Comparison of ENCODE assay signal across 2 cellular contexts in the genomic region with DNA sequence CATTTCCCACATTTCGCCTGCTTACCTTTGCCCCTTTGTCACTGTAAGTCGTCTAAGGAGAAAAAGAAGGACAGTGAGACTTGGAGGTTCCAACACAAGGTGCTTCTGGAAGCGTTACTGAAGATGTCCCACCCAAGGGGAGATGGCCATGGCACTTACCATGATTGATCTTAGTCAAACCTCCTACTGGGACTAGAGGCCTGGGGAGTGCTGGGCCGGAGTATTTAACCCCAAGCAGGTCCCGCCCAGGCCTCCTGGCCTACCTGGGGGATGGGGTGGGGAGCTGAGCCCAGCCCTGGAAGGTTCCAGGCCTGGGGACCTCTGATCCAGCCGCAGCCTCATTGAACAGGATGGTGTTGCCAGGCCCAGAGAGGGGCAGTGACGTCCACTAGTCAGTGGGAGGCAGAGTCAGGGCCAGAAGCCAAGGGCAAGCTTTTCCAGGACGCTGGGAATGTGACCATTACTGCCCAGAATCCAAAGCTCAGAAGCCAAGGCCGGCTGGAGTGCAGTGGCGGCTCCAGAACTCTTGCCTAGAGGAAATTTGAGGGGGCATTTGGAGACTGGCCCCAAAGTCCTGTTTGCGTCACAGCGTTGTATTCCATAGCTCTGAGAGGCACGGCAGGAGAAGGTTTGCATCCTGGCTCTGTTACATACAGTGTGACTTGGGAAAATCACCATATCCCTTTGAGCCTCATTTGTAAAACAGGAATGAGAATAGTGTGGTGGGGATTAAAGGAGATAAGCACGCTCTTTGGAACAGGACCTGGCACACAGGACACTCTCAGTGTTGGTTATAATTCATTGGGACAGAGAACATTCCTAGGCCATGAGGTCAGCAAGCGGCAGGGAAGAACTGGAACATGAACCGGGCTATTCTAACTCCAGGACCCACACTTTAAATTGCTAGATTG.
TF ChIP-seq lines count a peak whose summit lies in the region.

A gene (minus strand): TSS at position 198 of the 911 bp plus-strand sequence. CDS start 36 bp downstream, at position 162.

TF ChIP-seq in GM23338, 12 proteins besides CTCF, POLR2A, EP300 and RAD21 (continues in another document):
- TF ChIP-seq, protein P1, sequence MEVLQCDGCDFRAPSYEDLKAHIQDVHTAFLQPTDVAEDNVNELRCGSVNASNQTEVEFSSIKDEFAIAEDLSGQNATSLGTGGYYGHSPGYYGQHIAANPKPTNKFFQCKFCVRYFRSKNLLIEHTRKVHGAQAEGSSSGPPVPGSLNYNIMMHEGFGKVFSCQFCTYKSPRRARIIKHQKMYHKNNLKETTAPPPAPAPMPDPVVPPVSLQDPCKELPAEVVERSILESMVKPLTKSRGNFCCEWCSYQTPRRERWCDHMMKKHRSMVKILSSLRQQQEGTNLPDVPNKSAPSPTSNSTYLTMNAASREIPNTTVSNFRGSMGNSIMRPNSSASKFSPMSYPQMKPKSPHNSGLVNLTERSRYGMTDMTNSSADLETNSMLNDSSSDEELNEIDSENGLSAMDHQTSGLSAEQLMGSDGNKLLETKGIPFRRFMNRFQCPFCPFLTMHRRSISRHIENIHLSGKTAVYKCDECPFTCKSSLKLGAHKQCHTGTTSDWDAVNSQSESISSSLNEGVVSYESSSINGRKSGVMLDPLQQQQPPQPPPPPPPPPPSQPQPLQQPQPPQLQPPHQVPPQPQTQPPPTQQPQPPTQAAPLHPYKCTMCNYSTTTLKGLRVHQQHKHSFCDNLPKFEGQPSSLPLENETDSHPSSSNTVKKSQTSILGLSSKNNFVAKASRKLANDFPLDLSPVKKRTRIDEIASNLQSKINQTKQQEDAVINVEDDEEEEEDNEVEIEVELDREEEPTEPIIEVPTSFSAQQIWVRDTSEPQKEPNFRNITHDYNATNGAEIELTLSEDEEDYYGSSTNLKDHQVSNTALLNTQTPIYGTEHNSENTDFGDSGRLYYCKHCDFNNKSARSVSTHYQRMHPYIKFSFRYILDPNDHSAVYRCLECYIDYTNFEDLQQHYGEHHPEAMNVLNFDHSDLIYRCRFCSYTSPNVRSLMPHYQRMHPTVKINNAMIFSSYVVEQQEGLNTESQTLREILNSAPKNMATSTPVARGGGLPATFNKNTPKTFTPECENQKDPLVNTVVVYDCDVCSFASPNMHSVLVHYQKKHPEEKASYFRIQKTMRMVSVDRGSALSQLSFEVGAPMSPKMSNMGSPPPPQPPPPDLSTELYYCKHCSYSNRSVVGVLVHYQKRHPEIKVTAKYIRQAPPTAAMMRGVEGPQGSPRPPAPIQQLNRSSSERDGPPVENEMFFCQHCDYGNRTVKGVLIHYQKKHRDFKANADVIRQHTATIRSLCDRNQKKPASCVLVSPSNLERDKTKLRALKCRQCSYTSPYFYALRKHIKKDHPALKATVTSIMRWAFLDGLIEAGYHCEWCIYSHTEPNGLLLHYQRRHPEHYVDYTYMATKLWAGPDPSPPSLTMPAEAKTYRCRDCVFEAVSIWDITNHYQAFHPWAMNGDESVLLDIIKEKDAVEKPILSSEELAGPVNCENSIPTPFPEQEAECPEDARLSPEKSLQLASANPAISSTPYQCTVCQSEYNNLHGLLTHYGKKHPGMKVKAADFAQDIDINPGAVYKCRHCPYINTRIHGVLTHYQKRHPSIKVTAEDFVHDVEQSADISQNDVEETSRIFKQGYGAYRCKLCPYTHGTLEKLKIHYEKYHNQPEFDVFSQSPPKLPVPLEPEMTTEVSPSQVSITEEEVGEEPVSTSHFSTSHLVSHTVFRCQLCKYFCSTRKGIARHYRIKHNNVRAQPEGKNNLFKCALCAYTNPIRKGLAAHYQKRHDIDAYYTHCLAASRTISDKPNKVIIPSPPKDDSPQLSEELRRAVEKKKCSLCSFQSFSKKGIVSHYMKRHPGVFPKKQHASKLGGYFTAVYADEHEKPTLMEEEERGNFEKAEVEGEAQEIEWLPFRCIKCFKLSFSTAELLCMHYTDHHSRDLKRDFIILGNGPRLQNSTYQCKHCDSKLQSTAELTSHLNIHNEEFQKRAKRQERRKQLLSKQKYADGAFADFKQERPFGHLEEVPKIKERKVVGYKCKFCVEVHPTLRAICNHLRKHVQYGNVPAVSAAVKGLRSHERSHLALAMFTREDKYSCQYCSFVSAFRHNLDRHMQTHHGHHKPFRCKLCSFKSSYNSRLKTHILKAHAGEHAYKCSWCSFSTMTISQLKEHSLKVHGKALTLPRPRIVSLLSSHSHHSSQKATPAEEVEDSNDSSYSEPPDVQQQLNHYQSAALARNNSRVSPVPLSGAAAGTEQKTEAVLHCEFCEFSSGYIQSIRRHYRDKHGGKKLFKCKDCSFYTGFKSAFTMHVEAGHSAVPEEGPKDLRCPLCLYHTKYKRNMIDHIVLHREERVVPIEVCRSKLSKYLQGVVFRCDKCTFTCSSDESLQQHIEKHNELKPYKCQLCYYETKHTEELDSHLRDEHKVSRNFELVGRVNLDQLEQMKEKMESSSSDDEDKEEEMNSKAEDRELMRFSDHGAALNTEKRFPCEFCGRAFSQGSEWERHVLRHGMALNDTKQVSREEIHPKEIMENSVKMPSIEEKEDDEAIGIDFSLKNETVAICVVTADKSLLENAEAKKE (CRISPR knock-in tag; IDR thresholded peaks at IDR 0.05) = no peak
- TF ChIP-seq EZH2 (IDR thresholded peaks at IDR 0.05; ENCODE audit: low read depth, unreplicated experiment) (no peak), NANOG (IDR thresholded peaks at IDR 0.05; ENCODE audit: borderline replicate concordance) (no peak), POLR2AphosphoS5 (IDR thresholded peaks at IDR 0.05; ENCODE audit: low read depth) (no peak), JUNB (IDR thresholded peaks at IDR 0.05; ENCODE audit: unreplicated experiment) (no peak), CREB1 (CRISPR knock-in tag; IDR thresholded peaks at IDR 0.05; ENCODE audit: low read depth) (no peak)
- TF ChIP-seq, protein P2, sequence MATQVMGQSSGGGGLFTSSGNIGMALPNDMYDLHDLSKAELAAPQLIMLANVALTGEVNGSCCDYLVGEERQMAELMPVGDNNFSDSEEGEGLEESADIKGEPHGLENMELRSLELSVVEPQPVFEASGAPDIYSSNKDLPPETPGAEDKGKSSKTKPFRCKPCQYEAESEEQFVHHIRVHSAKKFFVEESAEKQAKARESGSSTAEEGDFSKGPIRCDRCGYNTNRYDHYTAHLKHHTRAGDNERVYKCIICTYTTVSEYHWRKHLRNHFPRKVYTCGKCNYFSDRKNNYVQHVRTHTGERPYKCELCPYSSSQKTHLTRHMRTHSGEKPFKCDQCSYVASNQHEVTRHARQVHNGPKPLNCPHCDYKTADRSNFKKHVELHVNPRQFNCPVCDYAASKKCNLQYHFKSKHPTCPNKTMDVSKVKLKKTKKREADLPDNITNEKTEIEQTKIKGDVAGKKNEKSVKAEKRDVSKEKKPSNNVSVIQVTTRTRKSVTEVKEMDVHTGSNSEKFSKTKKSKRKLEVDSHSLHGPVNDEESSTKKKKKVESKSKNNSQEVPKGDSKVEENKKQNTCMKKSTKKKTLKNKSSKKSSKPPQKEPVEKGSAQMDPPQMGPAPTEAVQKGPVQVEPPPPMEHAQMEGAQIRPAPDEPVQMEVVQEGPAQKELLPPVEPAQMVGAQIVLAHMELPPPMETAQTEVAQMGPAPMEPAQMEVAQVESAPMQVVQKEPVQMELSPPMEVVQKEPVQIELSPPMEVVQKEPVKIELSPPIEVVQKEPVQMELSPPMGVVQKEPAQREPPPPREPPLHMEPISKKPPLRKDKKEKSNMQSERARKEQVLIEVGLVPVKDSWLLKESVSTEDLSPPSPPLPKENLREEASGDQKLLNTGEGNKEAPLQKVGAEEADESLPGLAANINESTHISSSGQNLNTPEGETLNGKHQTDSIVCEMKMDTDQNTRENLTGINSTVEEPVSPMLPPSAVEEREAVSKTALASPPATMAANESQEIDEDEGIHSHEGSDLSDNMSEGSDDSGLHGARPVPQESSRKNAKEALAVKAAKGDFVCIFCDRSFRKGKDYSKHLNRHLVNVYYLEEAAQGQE (IDR thresholded peaks at IDR 0.05; ENCODE audit: unreplicated experiment) = no peak

TF ChIP-seq in K562, 482 proteins besides CTCF, POLR2A, EP300 and RAD21 (continued from another document):
- TF ChIP-seq, protein P3, sequence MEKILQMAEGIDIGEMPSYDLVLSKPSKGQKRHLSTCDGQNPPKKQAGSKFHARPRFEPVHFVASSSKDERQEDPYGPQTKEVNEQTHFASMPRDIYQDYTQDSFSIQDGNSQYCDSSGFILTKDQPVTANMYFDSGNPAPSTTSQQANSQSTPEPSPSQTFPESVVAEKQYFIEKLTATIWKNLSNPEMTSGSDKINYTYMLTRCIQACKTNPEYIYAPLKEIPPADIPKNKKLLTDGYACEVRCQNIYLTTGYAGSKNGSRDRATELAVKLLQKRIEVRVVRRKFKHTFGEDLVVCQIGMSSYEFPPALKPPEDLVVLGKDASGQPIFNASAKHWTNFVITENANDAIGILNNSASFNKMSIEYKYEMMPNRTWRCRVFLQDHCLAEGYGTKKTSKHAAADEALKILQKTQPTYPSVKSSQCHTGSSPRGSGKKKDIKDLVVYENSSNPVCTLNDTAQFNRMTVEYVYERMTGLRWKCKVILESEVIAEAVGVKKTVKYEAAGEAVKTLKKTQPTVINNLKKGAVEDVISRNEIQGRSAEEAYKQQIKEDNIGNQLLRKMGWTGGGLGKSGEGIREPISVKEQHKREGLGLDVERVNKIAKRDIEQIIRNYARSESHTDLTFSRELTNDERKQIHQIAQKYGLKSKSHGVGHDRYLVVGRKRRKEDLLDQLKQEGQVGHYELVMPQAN (IDR thresholded peaks at IDR 0.05; ENCODE audit: borderline replicate concordance) = no peak
- TF ChIP-seq, protein P4, sequence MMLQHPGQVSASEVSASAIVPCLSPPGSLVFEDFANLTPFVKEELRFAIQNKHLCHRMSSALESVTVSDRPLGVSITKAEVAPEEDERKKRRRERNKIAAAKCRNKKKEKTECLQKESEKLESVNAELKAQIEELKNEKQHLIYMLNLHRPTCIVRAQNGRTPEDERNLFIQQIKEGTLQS (IDR thresholded peaks at IDR 0.05) = peak; percentile 70
- TF ChIP-seq, protein P4 (CRISPR knock-in tag; conservative IDR thresholded peaks at IDR 0.05) = no peak
- no peak for TF ChIP-seq BRD9 (IDR thresholded peaks at IDR 0.05; ENCODE audit: low read depth, partially characterized antibody)
- TF ChIP-seq MEIS2 (IDR thresholded peaks at IDR 0.05; ENCODE audit: partially characterized antibody) = peak; percentile 31
